8 cellular contexts compared by ENCODE assay signal in the genomic region with DNA sequence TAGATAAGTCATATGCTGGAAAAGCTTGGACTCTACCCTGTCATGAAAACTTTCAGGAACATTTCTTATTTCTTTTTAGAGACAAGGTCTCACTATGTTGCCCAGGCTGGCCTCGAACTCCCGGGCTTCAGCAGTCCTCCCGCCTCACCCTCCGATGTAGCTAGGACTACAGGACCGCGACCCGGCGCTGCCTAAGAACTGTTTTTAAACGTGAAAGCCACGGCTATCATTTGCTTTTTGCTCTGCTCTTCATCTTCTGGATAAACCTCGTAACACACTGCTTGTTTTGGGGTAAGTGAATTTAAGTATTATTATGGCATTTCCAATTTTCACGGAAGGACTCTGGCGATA. TPM values are rescaled to one million over a fixed set of nuclear protein-coding genes. Genes with fewer than 3 reads are reported as not detected.
DNase-seq lines count a peak whose midpoint lies in the region; ATAC-seq and TF ChIP-seq lines count a peak whose summit lies in the region.

No MANE protein-coding gene starts in this region.

- in situ Hi-C loops in Panc1 (cut with HindIII; ENCODE audit: low pct_unique_long_range_greater_than_20kb, low sequenced_read_pairs), result no loop called here

- H3K9me3 Mint-ChIP-seq in CD4-positive, alpha-beta memory T cell, result peaks cover 0 to 2% (median 0%) of the 10 kb centered on the region in 8 donors
- peaks cover 24% of the 10 kb centered on the region for H3K9me3 Mint-ChIP-seq in GM23338
- H3K9me3 Mint-ChIP-seq in chondrocyte (ENCODE audit: low read depth), result no peaks in the 10 kb centered on the region

- peaks cover 14% of the 10 kb centered on the region for H3K79me2 ChIP-seq in GM23338 (replicated peaks; ENCODE audit: insufficient read depth)

- H3K27ac Mint-ChIP-seq in CD4-positive, alpha-beta memory T cell, result peak overlapping the region; percentile 94 to 99 (median 98)
- H3K27ac Mint-ChIP-seq in GM23338 (peak overlapping the region; percentile 97), chondrocyte (ENCODE audit: unreplicated experiment) (peak overlapping the region; percentile 97)

- intact Hi-C loops in CD4-positive, alpha-beta memory T cell (cut with micrococcal nuclease), result loop anchor here (2.0 to 10.0 kb wide), 2 partner anchors 37 to 931 kb away; partner anchors contain the start of gene SHOX2
- intact Hi-C loops in Panc1 (cut with micrococcal nuclease; ENCODE audit: unreplicated experiment), result no loop called here

- H4K20me1 ChIP-seq in GM23338 (replicated peaks; ENCODE audit: insufficient read depth), result no peaks in the 10 kb centered on the region

- peaks cover 22% of the 10 kb centered on the region for H3K4me1 ChIP-seq in CD4-positive, alpha-beta memory T cell (ENCODE audit: insufficient read depth, low read length)
- H3K4me1 ChIP-seq in GM23338 (ENCODE audit: insufficient read depth), result peaks cover 4% of the 10 kb centered on the region; the same call in 1 of the 2 replicates
- H3K4me1 ChIP-seq in Panc1 (ENCODE audit: control insufficient read depth, insufficient read depth, low read length), result peaks cover 14% of the 10 kb centered on the region
- H3K4me1 ChIP-seq in lung (ENCODE audit: control insufficient read depth in 2 of 2, insufficient read depth in 2 of 2, low read length in 2 of 2), result peaks cover 5 to 7% of the 10 kb centered on the region in 2 donors
- peaks cover 0 to 24% (median 9%) of the 10 kb centered on the region in 4 donors for H3K4me1 ChIP-seq in tibial nerve

- H3K27me3 Mint-ChIP-seq in CD4-positive, alpha-beta memory T cell, result no peaks in the 10 kb centered on the region
- H3K27me3 Mint-ChIP-seq in GM23338 (ENCODE audit: insufficient read depth, low read depth, poor library complexity) (peaks cover 2% of the 10 kb centered on the region), chondrocyte (ENCODE audit: low read depth) (no peaks in the 10 kb centered on the region)

- H3K4me2 ChIP-seq in GM23338, result peak overlapping the region; percentile 78

- H3F3A ChIP-seq in GM23338 (replicated peaks; ENCODE audit: low read depth), result no peaks in the 10 kb centered on the region

- peak overlapping the region; percentile 79; the same call in 1 of the 2 replicates for H2AFZ ChIP-seq in GM23338

- no peaks in the 10 kb centered on the region for H3K36me3 ChIP-seq in CD4-positive, alpha-beta memory T cell (ENCODE audit: insufficient read depth, low read length)
- H3K36me3 ChIP-seq in GM23338 (ENCODE audit: insufficient read depth) (0 out of 2 replicates have a peak, but pooled peaks cover 2% of the 10 kb centered on the region), Panc1 (ENCODE audit: control insufficient read depth, insufficient read depth, low read length) (no peaks in the 10 kb centered on the region), lung (ENCODE audit: control insufficient read depth in 2 of 2, insufficient read depth in 2 of 2, low read length in 2 of 2) (no peaks in the 10 kb centered on the region), tibial nerve (peaks cover 0 to 11% (median 0%) of the 10 kb centered on the region in 3 donors)

- H3K27ac ChIP-seq in CD4-positive, alpha-beta memory T cell (ENCODE audit: low read depth, low read length), result peak overlapping the region; percentile 94
- H3K27ac ChIP-seq in GM23338 (ENCODE audit: low read depth) (peak overlapping the region; percentile 87), Panc1 (ENCODE audit: low read length) (peak overlapping the region; percentile 100), lung (ENCODE audit: low read depth in 1 of 2, low read length in 1 of 2) (peak overlapping the region; percentile 98), tibial nerve (peak overlapping the region; percentile 92 to 99 (median 96))

- peaks cover 10 to 30% (median 20%) of the 10 kb centered on the region in 4 donors for H3K4me1 Mint-ChIP-seq in CD4-positive, alpha-beta memory T cell
- peaks cover 9% of the 10 kb centered on the region; the same call in 2 of the 3 replicates for H3K4me1 Mint-ChIP-seq in GM23338
- peaks cover 17% of the 10 kb centered on the region for H3K4me1 Mint-ChIP-seq in chondrocyte (ENCODE audit: low read depth)

- H3K27me3 ChIP-seq in CD4-positive, alpha-beta memory T cell (ENCODE audit: insufficient read depth, low read length), result no peaks in the 10 kb centered on the region
- H3K27me3 ChIP-seq in GM23338 (ENCODE audit: insufficient read depth), result no peaks in the 10 kb centered on the region
- no peaks in the 10 kb centered on the region for H3K27me3 ChIP-seq in Panc1 (ENCODE audit: control insufficient read depth, insufficient read depth, low read length)
- H3K27me3 ChIP-seq in lung (ENCODE audit: control insufficient read depth, insufficient read depth), result no peaks in the 10 kb centered on the region
- H3K27me3 ChIP-seq in tibial nerve, result no peaks in the 10 kb centered on the region

- TF ChIP-seq POLR2A in tibial nerve (IDR thresholded peaks at IDR 0.05), result no peak

- 4 to 7% methylated on average over 13 of the region's 13 CpGs for WGBS in lung, 2 donors
- 3 to 5% methylated on average over 13 of the region's 13 CpGs for WGBS in tibial nerve, 2 donors

- no peak for TF ChIP-seq CTCF in GM23338 (conservative IDR thresholded peaks at IDR 0.05; ENCODE audit: low read depth in 2 of 2)
- TF ChIP-seq CTCF in Panc1 (IDR thresholded peaks at IDR 0.05), result no peak
- TF ChIP-seq CTCF in chondrocyte (IDR thresholded peaks at IDR 0.05), result no peak
- TF ChIP-seq CTCF in lung (IDR thresholded peaks at IDR 0.05; ENCODE audit: control extremely low read depth, extremely low read depth), result no peak
- no peak for TF ChIP-seq CTCF in tibial nerve (IDR thresholded peaks at IDR 0.05)

- POLR2A ChIA-PET in CD4-positive, alpha-beta memory T cell (lab: Charles Lee; ENCODE audit: partially characterized antibody), result interaction anchor here (0.9 to 7.5 kb wide), 21 partner anchors 8 to 1368 kb away, joined by 3 to 676 read pairs (median 7); partner anchors contain the start of genes C3orf33, CCNL1, GMPS and SLC33A1
- POLR2A ChIA-PET in Panc1 (lab: Charles Lee), result interaction anchor here (0.6 to 3.4 kb wide), 6 partner anchors 12 to 1396 kb away, joined by 3 to 59 read pairs (median 3); partner anchors contain the start of gene CCNL1

- peaks cover 6 to 7% of the 10 kb centered on the region in 2 donors for H3K36me3 Mint-ChIP-seq in CD4-positive, alpha-beta memory T cell
- H3K36me3 Mint-ChIP-seq in GM23338 (ENCODE audit: low read depth) (peaks cover 30% of the 10 kb centered on the region), chondrocyte (ENCODE audit: low read depth) (no peaks in the 10 kb centered on the region)

- CTCF ChIA-PET in CD4-positive, alpha-beta memory T cell (lab: Charles Lee; ENCODE audit: partially characterized antibody), result interaction anchor here (0.9 to 3.5 kb wide), 4 partner anchors 11 to 37 kb away, joined by 3 to 52 read pairs (median 11); partner anchors contain the start of gene CCNL1
- CTCF ChIA-PET in Panc1 (lab: Charles Lee), result interaction anchor here (1.3 kb wide), 2 partner anchors 15 to 28 kb away, joined by 3 to 4 read pairs; partner anchors contain the start of gene CCNL1

- H3K9me2 ChIP-seq in GM23338 (ENCODE audit: insufficient read depth), result no peaks in the 10 kb centered on the region

- peak; percentile 22 for ATAC-seq in GM23338
- ATAC-seq in Panc1, result peak; percentile 28
- ATAC-seq in lung (ENCODE audit: insufficient read depth, low FRiP score), result peak; percentile 2
- ATAC-seq in HG02588 (IDR thresholded peaks at IDR 0.05; ENCODE audit: unreplicated experiment), result no peak

- no peaks in the 10 kb centered on the region for H3K9me3 ChIP-seq in CD4-positive, alpha-beta memory T cell (ENCODE audit: control insufficient read depth in 1 of 2, low read length in 2 of 2)
- H3K9me3 ChIP-seq in Panc1 (ENCODE audit: control insufficient read depth, insufficient read depth, low read depth, low read length) (no peaks in the 10 kb centered on the region), lung (ENCODE audit: control insufficient read depth in 2 of 2, insufficient read depth in 1 of 2, low read length in 1 of 2) (no peaks in the 10 kb centered on the region), tibial nerve (peaks cover 0 to 7% (median 0%) of the 10 kb centered on the region in 4 donors)

- TSS peak; percentile 100 for BruUV-seq in Panc1 (replicated peaks; lab: Mats Ljungman, UMichigan)

- no peak for TF ChIP-seq EP300 in tibial nerve (IDR thresholded peaks at IDR 0.05)

- peak overlapping the region; percentile 85 to 96 (median 93) for H3K4me3 Mint-ChIP-seq in CD4-positive, alpha-beta memory T cell
- H3K4me3 Mint-ChIP-seq in GM23338, result peak overlapping the region; percentile 89
- H3K4me3 Mint-ChIP-seq in chondrocyte (ENCODE audit: unreplicated experiment), result peak overlapping the region; percentile 83

- peak overlapping the region; percentile 67 to 82 for H3K4me3 ChIP-seq in CD4-positive, alpha-beta memory T cell (ENCODE audit: low read length in 2 of 2)
- H3K4me3 ChIP-seq in GM23338 (peak overlapping the region; percentile 62), Panc1 (ENCODE audit: low read depth in 2 of 2, low read length in 2 of 2) (peak overlapping the region; percentile 86 to 91), lung (peak overlapping the region; percentile 51), tibial nerve (peak overlapping the region; percentile 36 to 65 (median 56))

- peak in 1 of 5 donors; percentile 46 for DNase-seq in CD4-positive, alpha-beta memory T cell
- DNase-seq in GM23338 (ENCODE audit: low spot score) (peak; percentile 47), Panc1 (ENCODE audit: low read depth, low spot score) (no peak), chondrocyte (ENCODE audit: low spot score) (no peak), lung (ENCODE audit: low spot score) (no peak), tibial nerve (ENCODE audit: low spot score in 2 of 2) (no peak), OCI-M2 (lab: John Stamatoyannopoulos, UW; ENCODE audit: unreplicated experiment) (no peak)

TF ChIP-seq in GM23338, 12 proteins besides CTCF, POLR2A, EP300 and RAD21 (continues in another document):
- TF ChIP-seq NANOG (IDR thresholded peaks at IDR 0.05; ENCODE audit: borderline replicate concordance) (no peak), POLR2AphosphoS5 (IDR thresholded peaks at IDR 0.05; ENCODE audit: low read depth) (no peak), CREB1 (CRISPR knock-in tag; IDR thresholded peaks at IDR 0.05; ENCODE audit: low read depth) (no peak)

RNA-seq across cellular contexts. Expression of gene CCNL1, which starts 14.3 kb away (rescaled TPM):
- 100 to 1,000 TPM; 327 to 330 TPM for total RNA-seq in CD4-positive, alpha-beta memory T cell
- polyA plus RNA-seq in CD4-positive, alpha-beta memory T cell, result 10 to 100 TPM; 62.7 to 69.7 TPM
- total RNA-seq in GM23338 (2014; rRNA removed; shearing (Covaris generic)), result 86.9 and 134 TPM in 2 replicates
- polyA plus RNA-seq in GM23338 (2016; fragmentation: Nextera tagmentation; extraction: Ambion mirVana), result 96.2 and 108 TPM in 2 replicates
- total RNA-seq in Panc1 (2021; ENCODE audit: unreplicated experiment), result 118 TPM
- 48.3 TPM for polyA plus RNA-seq in Panc1 (2012; ENCODE audit: insufficient read length)
- total RNA-seq in chondrocyte, result 63.9 to 73.1 TPM (median 70.0 TPM) in 3 replicates
- 100 to 1,000 TPM in 1 of 2 donors, 10 to 100 TPM in 1; 91.1 to 383 TPM for total RNA-seq in lung
- 100 to 1,000 TPM in 1 of 2 donors, 10 to 100 TPM in 1; 95.3 to 124 TPM for polyA plus RNA-seq in lung
- 100 to 1,000 TPM; 176 to 239 (median 239) TPM for total RNA-seq in tibial nerve
